In the genomic region with DNA sequence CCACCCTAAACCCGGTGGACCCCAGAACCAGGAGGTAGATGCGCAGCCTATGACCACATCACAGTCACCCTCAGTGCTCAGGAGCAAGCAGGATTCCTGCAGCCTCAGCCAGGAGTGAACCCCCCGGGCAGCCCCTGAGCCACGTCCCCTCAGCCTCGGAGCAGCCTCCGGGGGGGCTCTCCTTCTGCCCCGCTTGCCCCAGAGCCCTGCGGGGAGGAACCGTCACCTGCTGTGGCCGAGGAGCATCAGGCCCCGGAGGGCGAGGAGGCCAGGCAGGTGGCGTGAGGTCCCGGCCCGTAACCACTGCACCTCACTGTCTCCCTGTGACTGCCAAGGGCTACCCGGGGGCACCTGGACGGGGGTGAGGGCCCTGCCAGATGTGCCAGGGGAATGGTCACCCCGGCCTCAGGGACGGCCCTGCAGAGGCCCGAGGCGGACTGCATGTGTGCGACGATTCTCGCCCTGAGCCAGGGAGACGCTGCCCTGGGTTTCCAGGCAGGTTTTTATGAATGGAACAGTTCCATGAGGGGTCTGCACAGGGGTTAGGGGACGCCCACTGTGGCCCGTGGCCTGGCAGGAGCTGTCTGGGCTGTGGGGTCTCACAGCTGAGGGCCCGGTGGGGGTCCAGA, we compare ENCODE assay signal across 25 cellular contexts. TPM values are rescaled to one million over a fixed set of nuclear protein-coding genes. Genes with fewer than 3 reads are reported as not detected.
A peak's percentile ranks its signal among the peaks of the same experiment; 100 is the strongest.
DNase-seq lines count a peak whose midpoint lies in the region; ATAC-seq, FAIRE-seq and TF ChIP-seq lines count a peak whose summit lies in the region.
"Had no signal": no experiment of that assay in that cellular context is flagged by ENCODE, and none has a peak within 500 bp of the region (broad histone marks: within the 10 kb centered on the region; RNA-seq: fewer than 3 reads in every experiment).

No MANE protein-coding gene starts in this region.

- no peak overlapping the region for H4K8ac ChIP-seq in H1 (ENCODE audit: extremely low read depth, insufficient read depth, low read length)

- H2BK20ac ChIP-seq in H1 (ENCODE audit: low read length), result no peak overlapping the region

- H3K27ac ChIP-seq in BLaER1 (peak overlapping the region; percentile 46; the same call in 1 of the 2 replicates), H1 (ENCODE audit: low read depth, low read length) (no peak overlapping the region), upper lobe of right lung (no peak overlapping the region)
- H3K27ac ChIP-seq in BLaER1 treated with 17β-estradiol and CSF1 and Interleukin-3, amounts not matched to agents 10 nM and 100 nM, result no peak overlapping the region

- intact Hi-C loops in upper lobe of right lung (cut with DNase I), result no loop called here

- no peak overlapping the region for H4K91ac ChIP-seq in H1 (replicated peaks; ENCODE audit: insufficient read length, low read length)

- H3K4me1 ChIP-seq in BLaER1 (peaks cover 94% of the 10 kb centered on the region), H1 (replicated peaks in 1 of 4; ENCODE audit: control insufficient read depth in 3 of 4, insufficient read depth in 4 of 4, low read length in 3 of 4) (peaks cover 0 to 12% (median 9%) of the 10 kb centered on the region in 4 experiments; a peak in 5 of 7 replicates), upper lobe of right lung (no peaks in the 10 kb centered on the region)
- peaks cover 12 to 95% (median 79%) of the 10 kb centered on the region in 10 experiments for H3K4me1 ChIP-seq in BLaER1 treated with 17β-estradiol and CSF1 and Interleukin-3, amounts not matched to agents 10 nM and 100 nM
- H3K4me1 ChIP-seq: BE2C had no signal

- H3K18ac ChIP-seq in H1 (ENCODE audit: extremely low read depth, low read length), result no peak overlapping the region

- H2BK15ac ChIP-seq in H1 (ENCODE audit: low read length), result no peak overlapping the region

- H3K4me3 ChIP-seq in BLaER1 (no peak overlapping the region), H1 (ENCODE audit: extremely low read depth in 1 of 4, insufficient read depth in 2 of 4, low read depth in 3 of 4, low read length in 4 of 4) (no peak overlapping the region), upper lobe of right lung (no peak overlapping the region)
- H3K4me3 ChIP-seq in BLaER1 treated with 17β-estradiol and CSF1 and Interleukin-3, amounts not matched to agents 10 nM and 100 nM, result no peak overlapping the region
- H3K4me3 ChIP-seq: GM12878 had no signal

- no peak overlapping the region for H4K5ac ChIP-seq in H1 (ENCODE audit: insufficient read length, low read depth, low read length)

- CTCF ChIA-PET in H1 (lab: Charles Lee; ENCODE audit: partially characterized antibody), result interaction anchor here (1.2 kb wide), 1 partner anchor 11 kb away, joined by 4 read pairs; no protein-coding TSS in a partner anchor

- no peak for TF ChIP-seq RAD21 in H1 (IDR thresholded peaks at IDR 0.05 in 1 of 2, conservative IDR thresholded peaks at IDR 0.05 in 1 of 2; ENCODE audit: low read depth in 2 of 2, low read length in 2 of 2)

- DNase-seq in H1 (ENCODE audit: low read depth in 1 of 2, low spot score in 2 of 2), result no peak
- DNase-seq in stimulated activated naive CD4-positive, alpha-beta T cell treated with Interleukin-2 at 50 U/mL for 16 hours (lab: John Stamatoyannopoulos, UW), result no peak
- no peak for DNase-seq in upper lobe of right lung
- DNase-seq: 8988T; ACHN; BE2C; C1 segment of cervical spinal cord; CD4-positive, alpha-beta memory T cell; CD4-positive, CD25-positive, alpha-beta regulatory T cell; CD8-positive, alpha-beta memory T cell; COR-L47; DMS 273 treated with DMSO at 0.1 percent for 48 hours; DMS153; DMS53; DMS79; DND-41; EL; GDM1 had no signal

- H3K79me2 ChIP-seq in H1 (ENCODE audit: control insufficient read depth in 1 of 2, insufficient read depth in 2 of 2, low read length in 2 of 2), result no peaks in the 10 kb centered on the region

- ATAC-seq in upper lobe of right lung, result no peak
- no peak for ATAC-seq in HG03135 (IDR thresholded peaks at IDR 0.05; ENCODE audit: unreplicated experiment)
- ATAC-seq: GM12878 had no signal

- no peak overlapping the region for H2BK5ac ChIP-seq in H1 (ENCODE audit: low read depth, low read length)

- peaks cover 11% of the 10 kb centered on the region for H3K23me2 ChIP-seq in H1 (ENCODE audit: low read depth, low read length)

- H3K4me2 ChIP-seq in BLaER1, result peak overlapping the region; percentile 77; the same call in 1 of the 2 replicates
- peak overlapping the region in 7 of 11 experiments; percentile 32 to 77 (median 73); a peak in 8 of 22 replicates for H3K4me2 ChIP-seq in BLaER1 treated with 17β-estradiol and CSF1 and Interleukin-3, amounts not matched to agents 10 nM and 100 nM
- H3K4me2 ChIP-seq in H1 (ENCODE audit: insufficient read depth in 1 of 2, low read depth in 2 of 2, low read length in 2 of 2), result no peak overlapping the region

- no peaks in the 10 kb centered on the region; the same call in 1 of the 2 replicates for H3K79me1 ChIP-seq in H1 (ENCODE audit: low read depth, low read length)

- H3K36me3 ChIP-seq in BLaER1 (peaks cover 41% of the 10 kb centered on the region), H1 (ENCODE audit: control insufficient read depth in 2 of 4, insufficient read depth in 4 of 4, low read length in 3 of 4) (no peaks in the 10 kb centered on the region; a peak in 1 of 8 replicates), upper lobe of right lung (peaks cover 13% of the 10 kb centered on the region)
- peaks cover 0 to 30% (median 10%) of the 10 kb centered on the region in 11 experiments; a peak in 12 of 22 replicates for H3K36me3 ChIP-seq in BLaER1 treated with 17β-estradiol and CSF1 and Interleukin-3, amounts not matched to agents 10 nM and 100 nM
- H3K36me3 ChIP-seq: BE2C had no signal

- no peak overlapping the region for H2BK120ac ChIP-seq in H1 (replicated peaks; ENCODE audit: low read depth, low read length)

- 91% methylated on average over 28 of the region's 28 CpGs; no CpG with 5 or more reads in 1 of the 2 experiments for WGBS in H1 (ENCODE audit: extremely low coverage in 1 of 2, insufficient coverage in 1 of 2, insufficient read length in 1 of 2, insufficient replicate concordance in 2 of 2, low coverage in 1 of 2, low lambda C conversion rate in 2 of 2, missing lambda C conversion rate in 1 of 2), 2 experiments

- H3K9ac ChIP-seq in BLaER1 (peak overlapping the region; percentile 45; the same call in 1 of the 2 replicates), H1 (replicated peaks in 1 of 4; ENCODE audit: extremely low read depth in 1 of 4, low read depth in 3 of 4, low read length in 3 of 4) (no peak overlapping the region)
- H3K9ac ChIP-seq in BLaER1 treated with 17β-estradiol and CSF1 and Interleukin-3, amounts not matched to agents 10 nM and 100 nM, result peak overlapping the region in 3 of 11 experiments; percentile 14 to 54 (median 26); a peak in 4 of 22 replicates

- H3K56ac ChIP-seq in H1 (replicated peaks; ENCODE audit: insufficient read length, low read depth, low read length), result no peak overlapping the region

- no peak for FAIRE-seq in H1 (lab: Jason Lieb, UNC)
- FAIRE-seq: A204.1, GM12878, GM12892, GM18507 had no signal

- H2AFZ ChIP-seq in H1 (ENCODE audit: low read length), result no peak overlapping the region

- H4K20me1 ChIP-seq in BLaER1 (peaks cover 55% of the 10 kb centered on the region), H1 (replicated peaks in 1 of 2; ENCODE audit: control insufficient read depth in 1 of 2, insufficient read depth in 2 of 2, low read length in 2 of 2) (peaks cover 2 to 16% of the 10 kb centered on the region in 2 experiments)
- H4K20me1 ChIP-seq in BLaER1 treated with 17β-estradiol and CSF1 and Interleukin-3, amounts not matched to agents 10 nM and 100 nM, result peaks cover 32 to 97% (median 77%) of the 10 kb centered on the region in 11 experiments; a peak in 19 of 22 replicates

- TF ChIP-seq EP300 in H1 (IDR thresholded peaks at IDR 0.05; ENCODE audit: borderline replicate concordance in 1 of 2, low read depth in 2 of 2, low read length in 2 of 2), result no peak

- H2AK5ac ChIP-seq in H1 (ENCODE audit: low read depth, low read length), result no peak overlapping the region

- no peak for TF ChIP-seq POLR2A in H1 (IDR thresholded peaks at IDR 0.05; ENCODE audit: control extremely low read depth in 1 of 2, low read depth in 2 of 2, low read length in 2 of 2)

- no peak overlapping the region for H3K4ac ChIP-seq in H1 (replicated peaks; ENCODE audit: insufficient read length, low read depth, low read length)

- no peak overlapping the region for H3K23ac ChIP-seq in H1 (ENCODE audit: insufficient read length)

- H3K14ac ChIP-seq in H1 (ENCODE audit: insufficient read length), result no peak overlapping the region

- 0 out of 2 replicates have a peak overlapping the region, but pooled peaks have one; percentile 27 for H2BK12ac ChIP-seq in H1 (ENCODE audit: low read depth, low read length)

- TF ChIP-seq CTCF in H1 (IDR thresholded peaks at IDR 0.05; ENCODE audit: control extremely low read depth in 1 of 3, insufficient read depth in 1 of 3, low read depth in 1 of 3, low read length in 3 of 3) (no peak), upper lobe of right lung (IDR thresholded peaks at IDR 0.05) (no peak)

- H3K27me3 ChIP-seq in BLaER1 (no peaks in the 10 kb centered on the region), H1 (replicated peaks in 1 of 4; ENCODE audit: control insufficient read depth in 3 of 4, extremely low read depth in 1 of 4, insufficient read depth in 3 of 4, low read length in 3 of 4) (peaks cover 53 to 97% (median 90%) of the 10 kb centered on the region in 4 experiments), upper lobe of right lung (no peaks in the 10 kb centered on the region)
- H3K27me3 ChIP-seq in BLaER1 treated with 17β-estradiol and CSF1 and Interleukin-3, amounts not matched to agents 10 nM and 100 nM, result peaks cover 0 to 15% (median 0%) of the 10 kb centered on the region in 11 experiments; a peak in 5 of 22 replicates
- H3K27me3 ChIP-seq: BE2C had no signal

- POLR2A ChIA-PET in H1 (lab: Charles Lee; ENCODE audit: partially characterized antibody), result no interaction called here

- no peaks in the 10 kb centered on the region for H3K9me3 ChIP-seq in BLaER1
- H3K9me3 ChIP-seq in BLaER1 treated with 17β-estradiol and CSF1 and Interleukin-3, amounts not matched to agents 10 nM and 100 nM (replicated peaks in 1 of 11), result no peaks in the 10 kb centered on the region
- H3K9me3 ChIP-seq in H1 (ENCODE audit: insufficient read depth in 2 of 2, low read depth in 1 of 2, low read length in 1 of 2), result no peaks in the 10 kb centered on the region; a peak in 1 of 4 replicates
- no peaks in the 10 kb centered on the region for H3K9me3 ChIP-seq in upper lobe of right lung
- H3K9me3 ChIP-seq: BE2C had no signal

RNA-seq across cellular contexts. Expression of gene FBRSL1, which starts 58.6 kb away (rescaled TPM):
- 109 and 123 TPM in 2 replicates for total RNA-seq in H1 (2021; fragmentation: NEBNext Ultra II Directional; extraction: Animal tissue kit (Norgen Biotek cat#: 25700))
- polyA plus RNA-seq in H1 (2011; rRNA removed), result 18.4 and 78.9 TPM in 2 replicates
- polyA plus RNA-seq in H1 (2011; cell fraction: cytosol; rRNA removed), result 13.8 TPM
- polyA plus RNA-seq in H1 (2011; cell fraction: nucleus; rRNA removed), result 51.7 TPM
- 70.6 to 100 TPM (median 74.4 TPM) in 4 replicates for polyA plus RNA-seq in H1 (2012, experiment 1 of 2)
- polyA plus RNA-seq in H1 (2012, experiment 2 of 2), result 111 TPM
- polyA plus RNA-seq in H1 (2013, experiment 1 of 2), result 79.0 TPM
- polyA plus RNA-seq in H1 (2013, experiment 2 of 2), result 73.0 TPM
- 1.7 and 39.3 TPM in 2 replicates for polyA minus RNA-seq in H1 (2011; rRNA and poly(A)+ RNA removed)
- 52.3 TPM for polyA minus RNA-seq in H1 (2011; cell fraction: cytosol; rRNA and poly(A)+ RNA removed)
- 28.5 TPM for polyA minus RNA-seq in H1 (2011; cell fraction: nucleus; rRNA and poly(A)+ RNA removed)
- total RNA-seq in upper lobe of right lung, result 49.5 TPM

Comparison
In these comparisons a context has a peak if more than half of its experiments do, and no peak if none do; other contexts are left out.
1. H3K4me2 ChIP-seq: peak in BLaER1 (single experiment) and BLaER1 treated with 17β-estradiol and CSF1 and Interleukin-3, amounts not matched to agents 10 nM and 100 nM (7 of 11); none in H1 (0 of 2).